In the genomic region with DNA sequence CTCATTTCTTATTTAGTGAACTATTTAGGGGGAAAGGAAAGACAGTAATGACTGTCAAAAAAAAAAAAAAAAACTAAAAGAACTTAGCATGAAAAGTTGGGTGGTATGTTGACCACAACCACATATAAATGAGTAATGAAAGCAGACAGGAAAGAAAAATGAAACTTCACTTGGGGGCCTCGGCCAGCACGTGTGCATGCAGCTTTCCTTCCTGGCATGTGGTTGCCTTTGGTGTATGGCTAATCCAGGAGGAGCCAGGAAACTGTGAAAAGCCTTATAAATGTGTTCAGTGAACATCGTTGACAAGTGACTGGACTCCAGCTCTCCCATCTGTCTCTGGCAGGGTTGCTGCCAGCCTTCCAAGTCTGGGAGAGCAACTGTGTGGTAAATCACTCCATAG, we compare ENCODE assay signal across 10 cellular contexts.
DNase-seq lines count a peak whose midpoint lies in the region; ATAC-seq, FAIRE-seq and TF ChIP-seq lines count a peak whose summit lies in the region.
"Had no signal": no experiment of that assay in that cellular context is flagged by ENCODE, and none has a peak within 500 bp of the region (broad histone marks: within the 10 kb centered on the region; RNA-seq: fewer than 3 reads in every experiment).

No MANE protein-coding gene starts in this region.

- H3K79me1 ChIP-seq in mesendoderm (ENCODE audit: low read length), result no peaks in the 10 kb centered on the region

- H4K8ac ChIP-seq in mesendoderm (ENCODE audit: low read depth, low read length), result no peak overlapping the region

- no CpG with 5 or more reads among the region's 3 CpGs for WGBS in mesendoderm (ENCODE audit: extremely low coverage, insufficient coverage, low lambda C conversion rate)

- no peak overlapping the region for H2AK5ac ChIP-seq in mesendoderm (ENCODE audit: low read length)

- peak overlapping the region in 1 of 2 donors; percentile 39 for H3K4me3 Mint-ChIP-seq in activated T-cell treated with anti-CD3 and anti-CD28 coated beads, Interleukin-2, amount 50 U/mL, for 72 hours
- peak overlapping the region in 1 of 5 experiments; percentile 34 for H3K4me3 Mint-ChIP-seq in brain

- peaks cover 21% of the 10 kb centered on the region for H3K27me3 Mint-ChIP-seq in activated T-cell treated with anti-CD3 and anti-CD28 coated beads, Interleukin-2, amount 50 U/mL, for 72 hours (ENCODE audit: low read depth)
- no peaks in the 10 kb centered on the region for H3K27me3 Mint-ChIP-seq in brain

- peak; percentile 49 to 58 for ATAC-seq in activated T-cell treated with anti-CD3 and anti-CD28 coated beads, Interleukin-2, amount 50 U/mL, for 72 hours (replicated peaks in 1 of 2)
- ATAC-seq in HG03460 (IDR thresholded peaks at IDR 0.05; ENCODE audit: unreplicated experiment), result peak; percentile 86
- ATAC-seq: lower lobe of right lung had no signal

- no peak overlapping the region for H2BK15ac ChIP-seq in mesendoderm (replicated peaks; ENCODE audit: low read depth)

- H2BK120ac ChIP-seq in mesendoderm (ENCODE audit: low read depth, low read length), result no peak overlapping the region

- no peaks in the 10 kb centered on the region for H3K36me3 Mint-ChIP-seq in activated T-cell treated with anti-CD3 and anti-CD28 coated beads, Interleukin-2, amount 50 U/mL, for 72 hours (ENCODE audit: insufficient read depth in 2 of 2)
- H3K36me3 Mint-ChIP-seq in brain, result no peaks in the 10 kb centered on the region

- H3K56ac ChIP-seq in mesendoderm (ENCODE audit: low read length), result no peak overlapping the region

- no peak for FAIRE-seq in urothelium cell line (lab: Jason Lieb, UNC)
- FAIRE-seq: D721Med had no signal

- H3K79me2 ChIP-seq in mesendoderm (ENCODE audit: control insufficient read depth, insufficient read depth, low read length), result no peaks in the 10 kb centered on the region

- H3K36me3 ChIP-seq in mesendoderm (ENCODE audit: control insufficient read depth, insufficient read depth, low read length), result no peaks in the 10 kb centered on the region
- H3K36me3 ChIP-seq: lower lobe of right lung had no signal

- H3K4me2 ChIP-seq in mesendoderm (ENCODE audit: low read length), result no peak overlapping the region

- no peaks in the 10 kb centered on the region for H3K9me3 Mint-ChIP-seq in activated T-cell treated with anti-CD3 and anti-CD28 coated beads, Interleukin-2, amount 50 U/mL, for 72 hours
- no peaks in the 10 kb centered on the region for H3K9me3 Mint-ChIP-seq in brain

- DNase-seq in activated T-cell treated with anti-CD3 and anti-CD28 coated beads, Interleukin-2, amount 50 U/mL, for 72 hours, result peak; percentile 13 to 17
- no peak for DNase-seq in activated T-cell treated with anti-CD3 and anti-CD28 coated beads for 4 hours
- peak; percentile 37 for DNase-seq in urothelium cell line (ENCODE audit: low spot score)
- no peak for DNase-seq in cortex of kidney (lab: John Stamatoyannopoulos, UW)
- DNase-seq in mesendoderm, result no peak
- DNase-seq in SK-N-DZ (ENCODE audit: low spot score), result no peak
- DNase-seq: lower lobe of right lung had no signal

- no peak overlapping the region for H4K5ac ChIP-seq in mesendoderm (ENCODE audit: low read length)

- H3K4me1 ChIP-seq in mesendoderm (ENCODE audit: control insufficient read depth, low read depth, low read length), result no peaks in the 10 kb centered on the region
- H3K4me1 ChIP-seq: lower lobe of right lung had no signal

- no peaks in the 10 kb centered on the region for H3K27me3 ChIP-seq in mesendoderm (ENCODE audit: insufficient read depth, low read length, poor library complexity)

- TF ChIP-seq CTCF in brain (conservative IDR thresholded peaks at IDR 0.05), result no peak

- no peak overlapping the region for H3K23ac ChIP-seq in mesendoderm (ENCODE audit: low read length)

- no peak overlapping the region for H2BK5ac ChIP-seq in mesendoderm (ENCODE audit: low read length)

- H3K4me3 ChIP-seq in mesendoderm (ENCODE audit: low read length), result no peak overlapping the region
- H3K4me3 ChIP-seq: lower lobe of right lung had no signal

- H3K27ac Mint-ChIP-seq in activated T-cell treated with anti-CD3 and anti-CD28 coated beads, Interleukin-2, amount 50 U/mL, for 72 hours, result no peak overlapping the region
- peak overlapping the region in 4 of 5 experiments; percentile 14 to 77 (median 70) for H3K27ac Mint-ChIP-seq in brain

- H3K27ac ChIP-seq in mesendoderm (ENCODE audit: low read depth, low read length), result no peak overlapping the region
- H3K27ac ChIP-seq: lower lobe of right lung had no signal

- H3K4me1 Mint-ChIP-seq in activated T-cell treated with anti-CD3 and anti-CD28 coated beads, Interleukin-2, amount 50 U/mL, for 72 hours (ENCODE audit: low read depth), result peaks cover 20% of the 10 kb centered on the region
- peaks cover 16% of the 10 kb centered on the region for H3K4me1 Mint-ChIP-seq in brain

- H3K9ac ChIP-seq in mesendoderm (ENCODE audit: low read length), result no peak overlapping the region

- no peak overlapping the region for H3K18ac ChIP-seq in mesendoderm (ENCODE audit: low read length)

- H3K4ac ChIP-seq in mesendoderm (ENCODE audit: low read depth, low read length), result no peak overlapping the region

Comparison
In these comparisons a context has a peak if more than half of its experiments do, and no peak if none do; other contexts are left out.
1. DNase-seq: peak in activated T-cell treated with anti-CD3 and anti-CD28 coated beads, Interleukin-2, amount 50 U/mL, for 72 hours (2 of 2) and urothelium cell line (single experiment); none in activated T-cell treated with anti-CD3 and anti-CD28 coated beads for 4 hours (single experiment), cortex of kidney (single experiment), mesendoderm (single experiment) and SK-N-DZ (single experiment).